In the genomic region with DNA sequence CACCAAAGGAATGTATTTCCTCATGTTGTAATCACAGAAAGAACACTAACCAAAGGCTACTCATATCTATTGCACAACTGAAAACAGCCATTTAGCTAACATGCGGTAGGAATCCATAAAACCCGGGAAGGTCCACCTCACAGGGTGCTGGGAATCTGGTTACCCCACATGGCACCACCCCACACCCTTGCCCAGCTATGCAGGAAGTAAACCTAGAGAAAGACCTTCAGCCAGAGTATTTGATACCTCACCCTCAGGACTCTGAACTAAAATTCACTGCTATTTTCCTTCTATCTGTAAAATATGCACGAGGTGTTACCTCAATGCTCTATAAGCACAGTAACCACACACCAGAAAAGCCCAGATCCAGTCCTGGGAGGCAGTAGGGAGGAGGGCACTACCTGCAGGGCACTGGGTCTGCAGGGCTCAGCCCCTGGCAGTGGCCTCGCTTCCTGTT, we compare ENCODE assay signal across 8 cellular contexts. TPM values are rescaled to one million over a fixed set of nuclear protein-coding genes. Genes with fewer than 3 reads are reported as not detected.
A peak's percentile ranks its signal among the peaks of the same experiment; 100 is the strongest.
DNase-seq lines count a peak whose midpoint lies in the region; ATAC-seq and TF ChIP-seq lines count a peak whose summit lies in the region.

No MANE protein-coding gene starts in this region.

- TF ChIP-seq CTCF in VCaP (conservative IDR thresholded peaks at IDR 0.05): no peak
- TF ChIP-seq CTCF in fibroblast of villous mesenchyme (IDR thresholded peaks at IDR 0.05; ENCODE audit: insufficient read depth, low read depth, low read length): no peak

- intact Hi-C loops in sciatic nerve (cut with DNase I): no loop called here

- no peaks in the 10 kb centered on the region for H3K27me3 ChIP-seq in HUES48 (ENCODE audit: control insufficient read depth, insufficient read depth, low read length)

- H3K27ac ChIP-seq in HUES48 (ENCODE audit: low read depth, low read length) (peak overlapping the region; percentile 31), VCaP (peak overlapping the region; percentile 38; the same call in 1 of the 2 replicates)

- H3K36me3 ChIP-seq in HUES48 (ENCODE audit: control insufficient read depth, insufficient read depth, low read length): peaks cover 22% of the 10 kb centered on the region

- DNase-seq in CD1c-positive myeloid dendritic cell (ENCODE audit: extremely low spot score): peak; percentile 82
- peak; percentile 97 for DNase-seq in fibroblast of villous mesenchyme (ENCODE audit: low read depth)
- no peak for DNase-seq in sciatic nerve (ENCODE audit: low spot score)
- no peak for DNase-seq in NCI-H446 treated with DMSO at 0.1 percent for 48 hours (lab: John Stamatoyannopoulos, UW)

- ATAC-seq in sciatic nerve (peak; percentile 79), GM18861 (IDR thresholded peaks at IDR 0.05; ENCODE audit: unreplicated experiment) (no peak), GM21529 (IDR thresholded peaks at IDR 0.05; ENCODE audit: unreplicated experiment) (no peak)

- H3K4me3 ChIP-seq in HUES48 (ENCODE audit: low read depth, low read length): no peak overlapping the region
- peak overlapping the region; percentile 3 for H3K4me3 ChIP-seq in fibroblast of villous mesenchyme (ENCODE audit: low read depth, low read length)

- no peak overlapping the region for H3K9ac ChIP-seq in HUES48 (ENCODE audit: low read depth, low read length)

- peaks cover 35% of the 10 kb centered on the region for H3K4me1 ChIP-seq in HUES48 (ENCODE audit: control insufficient read depth, insufficient read depth, low read length)

- no peaks in the 10 kb centered on the region for H3K9me3 ChIP-seq in HUES48 (ENCODE audit: control insufficient read depth, insufficient read depth, low read length)

RNA-seq across cellular contexts. Expression of a gene that starts 45.8 kb away (rescaled TPM):
- total RNA-seq in fibroblast of villous mesenchyme (19.3 and 31.1 TPM in 2 replicates), sciatic nerve (44.0 TPM)

Comparison
In these comparisons a context has a peak if more than half of its experiments do, and no peak if none do; other contexts are left out.
1. DNase-seq: peak in CD1c-positive myeloid dendritic cell (single experiment) and fibroblast of villous mesenchyme (single experiment); none in sciatic nerve (single experiment) and NCI-H446 treated with DMSO at 0.1 percent for 48 hours (single experiment).